Comparison of ENCODE assay signal across 1 cellular context in the genomic region with DNA sequence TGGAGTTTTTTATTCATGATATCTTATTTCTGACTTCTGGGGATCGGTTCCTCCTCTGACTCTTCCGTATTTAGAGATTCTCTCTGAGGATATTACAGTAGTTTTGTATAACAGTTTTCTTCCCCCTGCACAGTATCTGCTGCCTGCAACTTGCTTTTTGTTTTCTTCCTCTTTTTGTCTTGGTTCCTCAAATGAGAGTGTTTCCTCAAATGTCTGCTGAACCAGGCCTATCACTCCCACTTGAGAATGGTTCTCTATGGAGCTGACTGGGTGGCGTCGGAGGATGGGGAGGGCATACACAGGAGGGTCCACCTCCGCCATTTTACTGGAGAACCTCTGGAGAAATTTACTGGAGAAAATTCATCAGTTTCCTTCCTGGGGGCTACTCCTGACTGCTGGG.
TF ChIP-seq lines count a peak whose summit lies in the region.

No MANE protein-coding gene starts in this region.

TF ChIP-seq in H1, 55 proteins besides CTCF, POLR2A, EP300 and RAD21 (continued from another document):
- TF ChIP-seq CBX5 (IDR thresholded peaks at IDR 0.05; ENCODE audit: low read depth, low read length) (no peak), HDAC6 (IDR thresholded peaks at IDR 0.05; ENCODE audit: low read depth, low read length) (no peak), CHD1 (IDR thresholded peaks at IDR 0.05; ENCODE audit: low read depth, low read length) (no peak), GTF2F1 (IDR thresholded peaks at IDR 0.05; ENCODE audit: borderline replicate concordance, low read depth, low read length) (no peak), EZH2 (IDR thresholded peaks at IDR 0.05; ENCODE audit: low read depth, low read length, severe bottlenecking) (no peak), RFX5 (IDR thresholded peaks at IDR 0.05; ENCODE audit: borderline replicate concordance, low read depth, low read length) (no peak), YY1 (IDR thresholded peaks at IDR 0.05; ENCODE audit: low read depth, low read length) (no peak), NRF1 (IDR thresholded peaks at IDR 0.05; ENCODE audit: low read depth, low read length) (no peak), CTBP2 (IDR thresholded peaks at IDR 0.05; ENCODE audit: borderline replicate concordance, insufficient read depth, insufficient read length, low read length) (no peak), FOSL1 (IDR thresholded peaks at IDR 0.05; ENCODE audit: insufficient read depth, low read depth, low read length) (no peak), PHF8 (conservative IDR thresholded peaks at IDR 0.05; ENCODE audit: low read depth, low read length) (no peak), HDAC2 (IDR thresholded peaks at IDR 0.05; ENCODE audit: borderline replicate concordance in 1 of 2, low read depth in 2 of 2, low read length in 2 of 2) (no peak), CHD2 (IDR thresholded peaks at IDR 0.05; ENCODE audit: low read length) (no peak)
- TF ChIP-seq, protein P1, sequence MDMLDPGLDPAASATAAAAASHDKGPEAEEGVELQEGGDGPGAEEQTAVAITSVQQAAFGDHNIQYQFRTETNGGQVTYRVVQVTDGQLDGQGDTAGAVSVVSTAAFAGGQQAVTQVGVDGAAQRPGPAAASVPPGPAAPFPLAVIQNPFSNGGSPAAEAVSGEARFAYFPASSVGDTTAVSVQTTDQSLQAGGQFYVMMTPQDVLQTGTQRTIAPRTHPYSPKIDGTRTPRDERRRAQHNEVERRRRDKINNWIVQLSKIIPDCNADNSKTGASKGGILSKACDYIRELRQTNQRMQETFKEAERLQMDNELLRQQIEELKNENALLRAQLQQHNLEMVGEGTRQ (IDR thresholded peaks at IDR 0.05; ENCODE audit: low read length), result no peak
- TF ChIP-seq, protein P2, sequence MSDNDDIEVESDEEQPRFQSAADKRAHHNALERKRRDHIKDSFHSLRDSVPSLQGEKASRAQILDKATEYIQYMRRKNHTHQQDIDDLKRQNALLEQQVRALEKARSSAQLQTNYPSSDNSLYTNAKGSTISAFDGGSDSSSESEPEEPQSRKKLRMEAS (IDR thresholded peaks at IDR 0.05), result no peak
- TF ChIP-seq, protein P3, sequence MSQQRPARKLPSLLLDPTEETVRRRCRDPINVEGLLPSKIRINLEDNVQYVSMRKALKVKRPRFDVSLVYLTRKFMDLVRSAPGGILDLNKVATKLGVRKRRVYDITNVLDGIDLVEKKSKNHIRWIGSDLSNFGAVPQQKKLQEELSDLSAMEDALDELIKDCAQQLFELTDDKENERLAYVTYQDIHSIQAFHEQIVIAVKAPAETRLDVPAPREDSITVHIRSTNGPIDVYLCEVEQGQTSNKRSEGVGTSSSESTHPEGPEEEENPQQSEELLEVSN (IDR thresholded peaks at IDR 0.05), result no peak
